Comparison of ENCODE assay signal across 12 cellular contexts in the genomic region with DNA sequence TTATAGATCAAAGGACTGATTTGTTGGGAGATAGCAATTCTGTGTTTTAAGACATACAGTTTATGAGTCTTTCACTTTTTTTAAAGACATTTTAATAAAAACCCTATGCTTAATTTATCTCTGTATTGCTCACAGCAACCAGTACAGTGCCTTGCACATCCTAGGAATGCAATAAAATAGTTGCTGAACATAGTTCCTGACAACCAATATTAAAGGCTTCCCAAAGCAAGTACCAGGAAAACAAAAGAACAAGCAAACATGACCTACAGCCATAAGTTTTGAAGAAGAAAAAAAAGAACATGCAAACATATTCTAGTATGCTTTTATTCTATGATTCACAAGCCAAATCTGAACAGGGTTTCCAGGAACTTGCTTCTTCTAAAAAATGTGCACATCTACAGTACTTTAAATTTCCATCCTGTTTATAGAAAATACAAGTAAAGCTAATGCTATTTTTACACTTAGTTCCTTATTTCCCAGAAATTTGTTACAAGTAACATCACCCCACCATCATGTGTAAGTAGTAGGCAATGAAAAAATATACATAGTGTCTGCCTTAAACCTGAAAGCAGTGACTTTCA. TPM values are rescaled to one million over a fixed set of nuclear protein-coding genes. Genes with fewer than 3 reads are reported as not detected.
DNase-seq lines count a peak whose midpoint lies in the region; ATAC-seq and TF ChIP-seq lines count a peak whose summit lies in the region.
"Had no signal": no experiment of that assay in that cellular context is flagged by ENCODE, and none has a peak within 500 bp of the region (broad histone marks: within the 10 kb centered on the region; RNA-seq: fewer than 3 reads in every experiment).

No MANE protein-coding gene starts in this region.

- peak overlapping the region; percentile 84 for H3K4me3 Mint-ChIP-seq in activated naive CD4-positive, alpha-beta T cell treated with anti-CD3 and anti-CD28 coated beads, Interleukin-2, amount 10 ng/mL, durations not matched to agents 7 days and 5 days
- peak overlapping the region; percentile 95 for H3K4me3 Mint-ChIP-seq in activated naive CD8-positive, alpha-beta T cell treated with anti-CD3 and anti-CD28 coated beads, Interleukin-2, amount 50 U/mL, for 24 hours
- peak overlapping the region; percentile 19 to 94 (median 54) for H3K4me3 Mint-ChIP-seq in immature natural killer cell
- H3K4me3 Mint-ChIP-seq in type B pancreatic cell = peak overlapping the region; percentile 80
- H3K4me3 Mint-ChIP-seq: WTC11 had no signal

- H3K4me1 Mint-ChIP-seq in activated naive CD4-positive, alpha-beta T cell treated with anti-CD3 and anti-CD28 coated beads, Interleukin-2, amount 10 ng/mL, durations not matched to agents 7 days and 5 days = peaks cover 66% of the 10 kb centered on the region
- peaks cover 77% of the 10 kb centered on the region for H3K4me1 Mint-ChIP-seq in activated naive CD8-positive, alpha-beta T cell treated with anti-CD3 and anti-CD28 coated beads, Interleukin-2, amount 50 U/mL, for 24 hours
- H3K4me1 Mint-ChIP-seq in immature natural killer cell = peaks cover 79 to 86% of the 10 kb centered on the region in 2 donors
- H3K4me1 Mint-ChIP-seq in type B pancreatic cell (ENCODE audit: unreplicated experiment) = peaks cover 64% of the 10 kb centered on the region

- POLR2A ChIA-PET in HEK293T (lab: Yijun Ruan, JAX) = no interaction called here

- no peak for TF ChIP-seq CTCF in type B pancreatic cell (conservative IDR thresholded peaks at IDR 0.05)

- H3K27ac Mint-ChIP-seq in activated naive CD4-positive, alpha-beta T cell treated with anti-CD3 and anti-CD28 coated beads, Interleukin-2, amount 10 ng/mL, durations not matched to agents 7 days and 5 days = peak overlapping the region; percentile 87
- H3K27ac Mint-ChIP-seq in activated naive CD8-positive, alpha-beta T cell treated with anti-CD3 and anti-CD28 coated beads, Interleukin-2, amount 50 U/mL, for 24 hours = peak overlapping the region; percentile 95
- H3K27ac Mint-ChIP-seq in immature natural killer cell = peak overlapping the region in 4 of 6 donors; percentile 4 to 31 (median 22)
- H3K27ac Mint-ChIP-seq in type B pancreatic cell = peak overlapping the region; percentile 49
- H3K27ac Mint-ChIP-seq: WTC11 had no signal

- H3K9me3 Mint-ChIP-seq in activated naive CD4-positive, alpha-beta T cell treated with anti-CD3 and anti-CD28 coated beads, Interleukin-2, amount 10 ng/mL, durations not matched to agents 7 days and 5 days = no peaks in the 10 kb centered on the region
- no peaks in the 10 kb centered on the region for H3K9me3 Mint-ChIP-seq in activated naive CD8-positive, alpha-beta T cell treated with anti-CD3 and anti-CD28 coated beads, Interleukin-2, amount 50 U/mL, for 24 hours
- no peaks in the 10 kb centered on the region for H3K9me3 Mint-ChIP-seq in immature natural killer cell
- no peaks in the 10 kb centered on the region for H3K9me3 Mint-ChIP-seq in type B pancreatic cell
- H3K9me3 Mint-ChIP-seq: WTC11 had no signal

- no peak for ATAC-seq in activated naive CD8-positive, alpha-beta T cell treated with anti-CD3 and anti-CD28 coated beads, Interleukin-2, amount 50 U/mL, for 24 hours
- ATAC-seq in GM18867 (IDR thresholded peaks at IDR 0.05; ENCODE audit: unreplicated experiment) = no peak
- ATAC-seq: WTC11 had no signal

- CTCF ChIA-PET in activated naive CD4-positive, alpha-beta T cell treated with anti-CD3 and anti-CD28 coated beads, Interleukin-2, amount 10 ng/mL, durations not matched to agents 7 days and 5 days (lab: Charles Lee) = interaction anchor here (2.1 kb wide), 1 partner anchor 159 kb away, joined by 9 read pairs; no protein-coding TSS in a partner anchor
- CTCF ChIA-PET in HEK293T (lab: Yijun Ruan, JAX) = no interaction called here

- DNase-seq in activated naive CD4-positive, alpha-beta T cell treated with anti-CD3 and anti-CD28 coated beads, Interleukin-2, amount 10 ng/mL, durations not matched to agents 7 days and 5 days = no peak
- DNase-seq in activated naive CD4-positive, alpha-beta T cell treated with anti-CD3 and anti-CD28 coated beads, Interleukin-2, amount 50 U/mL, for 16 hours = no peak
- no peak for DNase-seq in activated naive CD8-positive, alpha-beta T cell treated with anti-CD3 and anti-CD28 coated beads, Interleukin-2, amount 50 U/mL, for 24 hours
- DNase-seq in immature natural killer cell = no peak
- DNase-seq in type B pancreatic cell (ENCODE audit: extremely low spot score, unreplicated experiment) = no peak
- DNase-seq in NCI-H2196 (lab: John Stamatoyannopoulos, UW; ENCODE audit: unreplicated experiment) = no peak
- no peak for DNase-seq in HEK293T (ENCODE audit: extremely low spot score)
- DNase-seq: KBM-7; left ventricle myocardium inferior; stimulated activated CD4-positive, alpha-beta T cell treated with anti-CD3 and anti-CD28 coated beads, Interleukin-2, amount 100 ng/mL, for 48 hours had no signal

- H3K27me3 Mint-ChIP-seq in activated naive CD4-positive, alpha-beta T cell treated with anti-CD3 and anti-CD28 coated beads, Interleukin-2, amount 10 ng/mL, durations not matched to agents 7 days and 5 days = no peaks in the 10 kb centered on the region
- no peaks in the 10 kb centered on the region for H3K27me3 Mint-ChIP-seq in activated naive CD8-positive, alpha-beta T cell treated with anti-CD3 and anti-CD28 coated beads, Interleukin-2, amount 50 U/mL, for 24 hours
- peaks cover 7 to 14% (median 13%) of the 10 kb centered on the region in 3 donors for H3K27me3 Mint-ChIP-seq in immature natural killer cell (ENCODE audit: low read depth in 3 of 3)
- no peaks in the 10 kb centered on the region for H3K27me3 Mint-ChIP-seq in type B pancreatic cell

- peaks cover 52% of the 10 kb centered on the region for H3K36me3 Mint-ChIP-seq in activated naive CD4-positive, alpha-beta T cell treated with anti-CD3 and anti-CD28 coated beads, Interleukin-2, amount 10 ng/mL, durations not matched to agents 7 days and 5 days
- peaks cover 16% of the 10 kb centered on the region for H3K36me3 Mint-ChIP-seq in activated naive CD8-positive, alpha-beta T cell treated with anti-CD3 and anti-CD28 coated beads, Interleukin-2, amount 50 U/mL, for 24 hours (ENCODE audit: low read depth)
- H3K36me3 Mint-ChIP-seq in immature natural killer cell (no peaks in the 10 kb centered on the region), type B pancreatic cell (no peaks in the 10 kb centered on the region)
- H3K36me3 Mint-ChIP-seq: WTC11 had no signal

TF ChIP-seq in HEK293T, 16 proteins besides CTCF, POLR2A, EP300 and RAD21:
- TF ChIP-seq SP1 (IDR thresholded peaks at IDR 0.05) = no peak
- TF ChIP-seq BHLHE40 (IDR thresholded peaks at IDR 0.05; ENCODE audit: borderline replicate concordance) = no peak
- no peak for TF ChIP-seq ELF4 (IDR thresholded peaks at IDR 0.05)
- TF ChIP-seq TARDBP (IDR thresholded peaks at IDR 0.05) = no peak
- TF ChIP-seq LEF1 (IDR thresholded peaks at IDR 0.05; ENCODE audit: borderline replicate concordance) = no peak
- TF ChIP-seq L3MBTL2 (conservative IDR thresholded peaks at IDR 0.05) = no peak
- no peak for TF ChIP-seq FOXA1 (IDR thresholded peaks at IDR 0.05)
- no peak for TF ChIP-seq CTBP1 (IDR thresholded peaks at IDR 0.05; ENCODE audit: borderline replicate concordance)
- no peak for TF ChIP-seq FOXK2 (IDR thresholded peaks at IDR 0.05)
- no peak for TF ChIP-seq FOXM1 (IDR thresholded peaks at IDR 0.05; ENCODE audit: borderline replicate concordance)
- TF ChIP-seq HDGF (IDR thresholded peaks at IDR 0.05; ENCODE audit: borderline replicate concordance) = no peak
- no peak for TF ChIP-seq NFRKB (IDR thresholded peaks at IDR 0.05)
- TF ChIP-seq ZNF384 (IDR thresholded peaks at IDR 0.05) = no peak
- no peak for TF ChIP-seq SUZ12 (IDR thresholded peaks at IDR 0.05)
- TF ChIP-seq, protein P1, sequence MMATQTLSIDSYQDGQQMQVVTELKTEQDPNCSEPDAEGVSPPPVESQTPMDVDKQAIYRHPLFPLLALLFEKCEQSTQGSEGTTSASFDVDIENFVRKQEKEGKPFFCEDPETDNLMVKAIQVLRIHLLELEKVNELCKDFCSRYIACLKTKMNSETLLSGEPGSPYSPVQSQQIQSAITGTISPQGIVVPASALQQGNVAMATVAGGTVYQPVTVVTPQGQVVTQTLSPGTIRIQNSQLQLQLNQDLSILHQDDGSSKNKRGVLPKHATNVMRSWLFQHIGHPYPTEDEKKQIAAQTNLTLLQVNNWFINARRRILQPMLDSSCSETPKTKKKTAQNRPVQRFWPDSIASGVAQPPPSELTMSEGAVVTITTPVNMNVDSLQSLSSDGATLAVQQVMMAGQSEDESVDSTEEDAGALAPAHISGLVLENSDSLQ (IDR thresholded peaks at IDR 0.05) = no peak
- no peak for TF ChIP-seq ARNT (IDR thresholded peaks at IDR 0.05)
TF ChIP-seq in HEK293T: peak in this region for 0.

RNA-seq across cellular contexts. Expression of a gene that starts 4.5 kb away (rescaled TPM):
- polyA plus RNA-seq in immature natural killer cell = 10 to 100 TPM; 16.9 to 32.7 (median 21.8) TPM
- 58.1 and 97.7 TPM in 2 replicates for total RNA-seq in type B pancreatic cell (ENCODE audit: low replicate concordance)

Comparison
In these comparisons a context has a peak if more than half of its experiments do, and no peak if none do; other contexts are left out.
1. H3K27ac Mint-ChIP-seq: peak in every context shown above with its lines; median percentile 95 in activated naive CD8-positive, alpha-beta T cell treated with anti-CD3 and anti-CD28 coated beads, Interleukin-2, amount 50 U/mL, for 24 hours; 87 in activated naive CD4-positive, alpha-beta T cell treated with anti-CD3 and anti-CD28 coated beads, Interleukin-2, amount 10 ng/mL, durations not matched to agents 7 days and 5 days; 49 in type B pancreatic cell; 22 in immature natural killer cell.